8 cellular contexts compared by ENCODE assay signal in the genomic region with DNA sequence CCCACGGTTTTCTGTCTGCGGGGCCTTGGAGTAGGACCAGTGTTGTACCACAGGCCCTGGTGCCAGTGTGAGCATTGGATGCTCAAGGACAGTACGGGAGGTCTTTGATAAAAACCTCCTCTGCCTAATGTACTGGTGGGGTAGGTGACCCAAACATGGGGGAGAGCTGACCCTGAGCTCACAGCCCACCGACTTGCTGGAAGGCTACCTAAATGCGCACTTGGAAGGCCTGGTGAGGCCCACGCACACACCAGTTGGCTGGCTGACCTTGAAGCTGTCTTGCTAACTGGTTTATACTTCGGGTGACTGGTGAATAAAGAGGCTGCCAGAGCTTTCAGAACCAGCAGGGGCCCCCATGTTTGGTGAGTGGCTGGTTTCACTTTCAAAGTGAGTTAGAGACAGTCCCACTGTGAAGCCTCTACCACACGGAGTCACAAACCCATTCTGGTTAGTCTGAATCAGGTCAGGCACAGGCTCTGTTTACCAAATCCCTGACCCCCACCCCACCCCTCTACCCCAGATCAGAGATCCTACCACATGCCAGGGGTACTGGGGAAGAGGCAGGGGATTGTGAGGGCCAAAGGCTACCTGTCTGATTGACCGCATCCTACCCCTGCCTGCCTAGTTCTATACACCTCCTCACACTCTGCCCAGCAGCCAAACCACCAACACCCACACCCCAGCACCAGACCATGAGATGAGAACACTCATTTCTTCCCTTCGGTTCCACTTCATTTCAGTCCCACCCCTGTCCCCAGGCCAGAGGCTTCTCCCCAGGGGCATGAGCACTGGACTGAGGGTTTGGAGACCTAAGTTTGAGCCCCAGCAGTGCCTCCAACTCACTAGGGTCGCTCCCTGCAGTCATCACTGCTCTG. TPM values are rescaled to one million over a fixed set of nuclear protein-coding genes. Genes with fewer than 3 reads are reported as not detected.
DNase-seq lines count a peak whose midpoint lies in the region; ATAC-seq, FAIRE-seq and TF ChIP-seq lines count a peak whose summit lies in the region.

No MANE protein-coding gene starts in this region.

- no peaks in the 10 kb centered on the region for H3K36me3 ChIP-seq in naive thymus-derived CD4-positive, alpha-beta T cell (ENCODE audit: control insufficient read depth in 2 of 3, insufficient read depth in 3 of 3, low read length in 3 of 3)
- no peaks in the 10 kb centered on the region for H3K36me3 ChIP-seq in PC-3 (ENCODE audit: low read depth, low read length)

- no peak for FAIRE-seq in H54 (lab: Jason Lieb, UNC)

- no peak overlapping the region for H3K4me2 ChIP-seq in PC-3 (ENCODE audit: low read length)

- peak overlapping the region; percentile 31 for H3K4me3 ChIP-seq in naive thymus-derived CD4-positive, alpha-beta T cell (ENCODE audit: low read length)
- no peak overlapping the region for H3K4me3 ChIP-seq in PC-3 (ENCODE audit: low read length)

- H3K9me3 ChIP-seq in naive thymus-derived CD4-positive, alpha-beta T cell (ENCODE audit: control insufficient read depth in 2 of 3, low read length in 3 of 3) = no peaks in the 10 kb centered on the region
- H3K9me3 ChIP-seq in PC-3 (ENCODE audit: low read length) = no peaks in the 10 kb centered on the region

- no peaks in the 10 kb centered on the region for H3K79me2 ChIP-seq in PC-3 (ENCODE audit: low read length)

- H3K27ac Mint-ChIP-seq in naive thymus-derived CD4-positive, alpha-beta T cell = peak overlapping the region; percentile 82 to 98 (median 91)

- H4K20me1 ChIP-seq in PC-3 (ENCODE audit: low read length) = no peaks in the 10 kb centered on the region

- H3K9me2 ChIP-seq in PC-3 (replicated peaks; ENCODE audit: low read length) = no peaks in the 10 kb centered on the region

- TF ChIP-seq CTCF in PC-3 (conservative IDR thresholded peaks at IDR 0.05; ENCODE audit: low read depth, low read length) = no peak

- no TSS peak for BruUV-seq in PC-3 (replicated peaks; lab: Mats Ljungman, UMichigan)

- H3K36me3 Mint-ChIP-seq in naive thymus-derived CD4-positive, alpha-beta T cell = peaks cover 0 to 11% (median 0%) of the 10 kb centered on the region in 5 donors

- peak overlapping the region; percentile 63 for H3K27ac ChIP-seq in naive thymus-derived CD4-positive, alpha-beta T cell (ENCODE audit: low read depth, low read length)
- H3K27ac ChIP-seq in PC-3 (ENCODE audit: low read length) = no peak overlapping the region

- H3K4me1 Mint-ChIP-seq in naive thymus-derived CD4-positive, alpha-beta T cell = peaks cover 27 to 91% (median 42%) of the 10 kb centered on the region in 7 donors

- peaks cover 44 to 64% of the 10 kb centered on the region in 2 donors for H3K4me1 ChIP-seq in naive thymus-derived CD4-positive, alpha-beta T cell (ENCODE audit: control insufficient read depth in 2 of 2, insufficient read depth in 2 of 2, low read length in 2 of 2)
- H3K4me1 ChIP-seq in PC-3 (ENCODE audit: insufficient read depth, low read length) = peaks cover 9% of the 10 kb centered on the region

- H2AFZ ChIP-seq in PC-3 (ENCODE audit: low read length) = no peak overlapping the region

- TF ChIP-seq POLR2A in H54 (IDR thresholded peaks at IDR 0.05; ENCODE audit: low read depth, low read length) = no peak

- no peak overlapping the region for H3K9ac ChIP-seq in PC-3 (ENCODE audit: low read length)

- H3F3A ChIP-seq in PC-3 (ENCODE audit: low read length, unreplicated experiment) = no peaks in the 10 kb centered on the region

- peak; percentile 60 for ATAC-seq in GM18868 (IDR thresholded peaks at IDR 0.05; ENCODE audit: unreplicated experiment)
- ATAC-seq in HG03045 (IDR thresholded peaks at IDR 0.05; ENCODE audit: unreplicated experiment) = peak; percentile 57
- ATAC-seq in naive thymus-derived CD4-positive, alpha-beta T cell = peak; percentile 83
- ATAC-seq in PC-3 = no peak

- H3K27me3 Mint-ChIP-seq in naive thymus-derived CD4-positive, alpha-beta T cell = no peaks in the 10 kb centered on the region

- H3K27me3 ChIP-seq in naive thymus-derived CD4-positive, alpha-beta T cell (ENCODE audit: control insufficient read depth in 2 of 2, insufficient read depth in 2 of 2, low read length in 2 of 2) = no peaks in the 10 kb centered on the region
- no peaks in the 10 kb centered on the region for H3K27me3 ChIP-seq in PC-3 (ENCODE audit: low read length)

- peak overlapping the region; percentile 30 to 74 (median 59) for H3K4me3 Mint-ChIP-seq in naive thymus-derived CD4-positive, alpha-beta T cell

- CTCF ChIA-PET in naive thymus-derived CD4-positive, alpha-beta T cell (lab: Charles Lee) = interaction anchor here (0.6 to 3.1 kb wide), 9 partner anchors 13 to 101 kb away, joined by 3 to 20 read pairs (median 6); partner anchors contain the start of gene IL2RB
- CTCF ChIA-PET in PC-3 (lab: Charles Lee) = no interaction called here

- POLR2A ChIA-PET in naive thymus-derived CD4-positive, alpha-beta T cell (lab: Charles Lee) = interaction anchor here (0.7 to 4.3 kb wide), 11 partner anchors 10 to 79 kb away, joined by 3 to 28 read pairs (median 5); partner anchors contain the start of gene IL2RB
- POLR2A ChIA-PET in PC-3 (lab: Charles Lee; ENCODE audit: unreplicated experiment) = no interaction called here

- DNase-seq in activated CD4-positive, alpha-beta T cell treated with anti-CD3 and anti-CD28 coated beads, Interleukin-2, amount 50 U/mL, for 48 hours = peak; percentile 76 to 85
- DNase-seq in naive thymus-derived CD4-positive, alpha-beta T cell = peak in 8 of 9 donors; percentile 44 to 79 (median 58)
- DNase-seq in H4 (ENCODE audit: low spot score) (no peak), PC-3 (no peak), H54 (ENCODE audit: insufficient read length, low spot score) (no peak), Kasumi-1 (lab: John Stamatoyannopoulos, UW) (no peak)

- intact Hi-C loops in naive thymus-derived CD4-positive, alpha-beta T cell (cut with micrococcal nuclease) = loop anchor here (1.0 kb wide), 5 partner anchors 12 to 84 kb away; no protein-coding TSS in a partner anchor
- intact Hi-C loops in PC-3 (cut with micrococcal nuclease) = no loop called here

- H3K9me3 Mint-ChIP-seq in naive thymus-derived CD4-positive, alpha-beta T cell = no peaks in the 10 kb centered on the region

RNA-seq across cellular contexts. Expression of gene IL2RB, which starts 12.7 kb away (rescaled TPM):
- 100 to 1,000 TPM in 2 of 5 experiments, 10 to 100 TPM in 3; 14.3 to 209 (median 44.1) TPM for total RNA-seq in naive thymus-derived CD4-positive, alpha-beta T cell
- 10 to 100 TPM; 13.6 to 20.2 TPM for polyA plus RNA-seq in naive thymus-derived CD4-positive, alpha-beta T cell
- total RNA-seq in H4 (2014; rRNA removed; shearing (Covaris generic)) = 0.08 TPM in 1 of 2 replicates, not detected in the other
- not detected in 2 replicates for total RNA-seq in PC-3 (2014; rRNA removed)

RNA-seq across cellular contexts. Expression of gene C1QTNF6, which starts 25.6 kb away (rescaled TPM):
- total RNA-seq in naive thymus-derived CD4-positive, alpha-beta T cell = 10 to 100 TPM; 12.4 to 27.6 (median 20.2) TPM
- polyA plus RNA-seq in naive thymus-derived CD4-positive, alpha-beta T cell = 1 to 10 TPM; 1.1 to 2.4 TPM
- total RNA-seq in H4 (2014; rRNA removed; shearing (Covaris generic)) = 4.9 and 6.3 TPM in 2 replicates
- total RNA-seq in PC-3 (2014; rRNA removed) = 3.8 and 5.5 TPM in 2 replicates

RNA-seq across cellular contexts. Expression of gene SSTR3, which starts 49.8 kb away (rescaled TPM):
- total RNA-seq in naive thymus-derived CD4-positive, alpha-beta T cell = 10 to 100 TPM in 2 of 5 experiments, 1 to 10 TPM in 3; 3.9 to 30.4 (median 6.4) TPM
- 1 to 10 TPM; 5.8 to 9.5 TPM for polyA plus RNA-seq in naive thymus-derived CD4-positive, alpha-beta T cell
- not detected in 2 replicates for total RNA-seq in H4 (2014; rRNA removed; shearing (Covaris generic))
- 0.55 TPM in 1 of 2 replicates, not detected in the other for total RNA-seq in PC-3 (2014; rRNA removed)

RNA-seq across cellular contexts. Expression of gene TMPRSS6, which starts 52.9 kb away (rescaled TPM):
- 1 to 10 TPM in 2 of 5 experiments, under 1 TPM in 3; 0.22 to 3.2 (median 0.32) TPM for total RNA-seq in naive thymus-derived CD4-positive, alpha-beta T cell
- not detected for polyA plus RNA-seq in naive thymus-derived CD4-positive, alpha-beta T cell
- total RNA-seq in H4 (2014; rRNA removed; shearing (Covaris generic)) = not detected in 2 replicates
- 0.04 TPM in 1 of 2 replicates, not detected in the other for total RNA-seq in PC-3 (2014; rRNA removed)

Comparison
In these comparisons a context has a peak if more than half of its experiments do, and no peak if none do; other contexts are left out.
1. DNase-seq: peak in activated CD4-positive, alpha-beta T cell treated with anti-CD3 and anti-CD28 coated beads, Interleukin-2, amount 50 U/mL, for 48 hours (2 of 2) and naive thymus-derived CD4-positive, alpha-beta T cell (8 of 9); none in H4 (single experiment), PC-3 (single experiment), H54 (single experiment) and Kasumi-1 (0 of 2).
2. RNA of gene IL2RB, which starts 12.7 kb away (total RNA-seq): 14.3 to 209 TPM in naive thymus-derived CD4-positive, alpha-beta T cell; 0.08 TPM in H4 and not detected in PC-3; every median in the first group is over 10 times any median in the second.